In the genomic region with DNA sequence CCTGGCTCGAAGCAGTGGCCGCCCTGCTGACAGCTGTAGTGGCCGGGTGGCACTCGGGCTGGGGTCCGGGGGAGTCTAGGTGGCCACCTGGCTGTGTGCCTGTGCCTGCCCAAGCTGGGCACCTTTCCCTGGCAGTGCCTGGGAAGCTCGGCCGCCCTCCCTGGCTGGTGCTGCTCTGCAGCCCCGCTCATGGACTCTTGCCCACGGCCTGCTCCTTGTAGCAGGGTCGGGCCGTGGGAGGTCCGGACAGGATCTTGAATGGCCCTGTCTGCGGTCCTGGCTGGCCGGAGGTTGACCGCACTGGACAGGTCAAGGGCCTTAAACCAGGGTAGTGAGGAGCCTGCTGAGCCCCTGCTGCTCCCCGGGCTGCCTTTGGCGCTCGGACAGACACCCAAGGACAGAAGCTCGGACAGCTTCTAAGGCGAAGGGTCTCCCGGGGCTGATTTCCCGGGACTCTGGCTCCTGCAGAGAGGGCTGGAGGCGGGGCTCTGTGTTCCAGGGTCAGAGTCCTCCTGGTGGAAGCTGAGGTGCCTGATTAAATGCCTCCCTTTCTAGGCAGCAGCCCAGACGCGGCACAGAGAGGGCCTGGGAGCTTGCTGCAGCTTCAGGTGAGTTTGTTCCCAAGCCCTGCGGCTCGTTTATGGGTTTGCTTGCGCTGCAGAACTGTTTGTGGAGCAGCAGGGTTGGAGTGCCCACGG, we compare ENCODE assay signal across 12 cellular contexts. TPM values are rescaled to one million over a fixed set of nuclear protein-coding genes. Genes with fewer than 3 reads are reported as not detected.
DNase-seq lines count a peak whose midpoint lies in the region; ATAC-seq and TF ChIP-seq lines count a peak whose summit lies in the region.
"Had no signal": no experiment of that assay in that cellular context is flagged by ENCODE, and none has a peak within 500 bp of the region (broad histone marks: within the 10 kb centered on the region; RNA-seq: fewer than 3 reads in every experiment).

No MANE protein-coding gene starts in this region.

- peaks cover 31% of the 10 kb centered on the region for H3K4me1 Mint-ChIP-seq in nephron progenitor cell
- peaks cover 22% of the 10 kb centered on the region for H3K4me1 Mint-ChIP-seq in stimulated activated memory B cell treated with anti-CD40 and anti-IgM and Interleukin-4, amounts not matched to agents 10 μg/mL and 1 μg/mL and 100 μg/mL, for 72 hours

- H3K27me3 Mint-ChIP-seq in nephron progenitor cell (ENCODE audit: low read depth, poor library complexity) = no peaks in the 10 kb centered on the region
- H3K27me3 Mint-ChIP-seq in stimulated activated memory B cell treated with anti-CD40 and anti-IgM and Interleukin-4, amounts not matched to agents 10 μg/mL and 1 μg/mL and 100 μg/mL, for 72 hours = no peaks in the 10 kb centered on the region
- H3K27me3 Mint-ChIP-seq: activated CD8-positive, alpha-beta memory T cell treated with anti-CD3 and anti-CD28 coated beads, Interleukin-2, amount 10 ng/mL, durations not matched to agents 7 days and 5 days; activated naive CD8-positive, alpha-beta T cell had no signal

- 13 to 14% methylated on average over 2 to 29 of the region's 29 CpGs for WGBS in body of pancreas, 2 donors

- peak; percentile 68 for DNase-seq in G401 (ENCODE audit: low spot score)
- peak; percentile 86 to 93 (median 90) for DNase-seq in body of pancreas
- DNase-seq in nephron progenitor cell = peak; percentile 58
- DNase-seq in NCI-H510A (lab: John Stamatoyannopoulos, UW) = no peak
- no peak for DNase-seq in MG63
- DNase-seq: activated CD8-positive, alpha-beta memory T cell treated with anti-CD3 and anti-CD28 coated beads, Interleukin-2, amount 10 ng/mL, durations not matched to agents 7 days and 5 days; cortex of kidney; MM.1S had no signal

- intact Hi-C loops in body of pancreas (cut with DNase I) = no loop called here

- H3K27ac Mint-ChIP-seq in nephron progenitor cell = no peak overlapping the region
- H3K27ac Mint-ChIP-seq in stimulated activated memory B cell treated with anti-CD40 and anti-IgM and Interleukin-4, amounts not matched to agents 10 μg/mL and 1 μg/mL and 100 μg/mL, for 72 hours = no peak overlapping the region
- H3K27ac Mint-ChIP-seq: activated CD8-positive, alpha-beta memory T cell treated with anti-CD3 and anti-CD28 coated beads, Interleukin-2, amount 10 ng/mL, durations not matched to agents 7 days and 5 days; activated naive CD8-positive, alpha-beta T cell had no signal

- H3K36me3 Mint-ChIP-seq in nephron progenitor cell (ENCODE audit: low read depth) = peaks cover 6% of the 10 kb centered on the region
- no peaks in the 10 kb centered on the region for H3K36me3 Mint-ChIP-seq in stimulated activated memory B cell treated with anti-CD40 and anti-IgM and Interleukin-4, amounts not matched to agents 10 μg/mL and 1 μg/mL and 100 μg/mL, for 72 hours
- H3K36me3 Mint-ChIP-seq: activated naive CD8-positive, alpha-beta T cell had no signal

- TF ChIP-seq CTCF in body of pancreas (IDR thresholded peaks at IDR 0.05) (peak in 5 of 7 experiments; percentile 11 to 46 (median 44)), nephron progenitor cell (IDR thresholded peaks at IDR 0.05) (no peak)

- TF ChIP-seq POLR2A in body of pancreas (IDR thresholded peaks at IDR 0.05) = peak; percentile 36 to 71 (median 69)

- no peaks in the 10 kb centered on the region for H3K36me3 ChIP-seq in body of pancreas (replicated peaks in 1 of 2; ENCODE audit: insufficient read depth in 1 of 2, low read depth in 2 of 2)
- H3K36me3 ChIP-seq in MG63 = peaks cover 60% of the 10 kb centered on the region

- no peaks in the 10 kb centered on the region for H3K9me3 Mint-ChIP-seq in nephron progenitor cell
- H3K9me3 Mint-ChIP-seq in stimulated activated memory B cell treated with anti-CD40 and anti-IgM and Interleukin-4, amounts not matched to agents 10 μg/mL and 1 μg/mL and 100 μg/mL, for 72 hours = no peaks in the 10 kb centered on the region
- H3K9me3 Mint-ChIP-seq: neural crest cell had no signal

- H3K9me3 ChIP-seq in body of pancreas (no peaks in the 10 kb centered on the region), MG63 (no peaks in the 10 kb centered on the region)

- peak overlapping the region; percentile 40 to 79 (median 70) for H3K27ac ChIP-seq in body of pancreas

- H3K4me3 ChIP-seq in body of pancreas (no peak overlapping the region), MG63 (no peak overlapping the region)

- peaks cover 68% of the 10 kb centered on the region for H3K4me1 ChIP-seq in body of pancreas

- peak; percentile 86 for ATAC-seq in body of pancreas
- ATAC-seq in stimulated activated memory B cell treated with anti-CD40 and anti-IgM and Interleukin-4, amounts not matched to agents 10 μg/mL and 1 μg/mL and 100 μg/mL, for 72 hours = no peak
- ATAC-seq: activated CD8-positive, alpha-beta memory T cell treated with anti-CD3 and anti-CD28 coated beads, Interleukin-2, amount 10 ng/mL, durations not matched to agents 7 days and 5 days had no signal

- H3K27me3 ChIP-seq in body of pancreas (no peaks in the 10 kb centered on the region), MG63 (no peaks in the 10 kb centered on the region)

- no peak overlapping the region for H3K4me3 Mint-ChIP-seq in nephron progenitor cell
- H3K4me3 Mint-ChIP-seq in stimulated activated memory B cell treated with anti-CD40 and anti-IgM and Interleukin-4, amounts not matched to agents 10 μg/mL and 1 μg/mL and 100 μg/mL, for 72 hours = no peak overlapping the region
- H3K4me3 Mint-ChIP-seq: activated CD8-positive, alpha-beta memory T cell treated with anti-CD3 and anti-CD28 coated beads, Interleukin-2, amount 10 ng/mL, durations not matched to agents 7 days and 5 days; activated naive CD8-positive, alpha-beta T cell; neural crest cell had no signal

- in situ Hi-C loops in G401 (cut with HindIII; ENCODE audit: low sequenced_read_pairs) = no loop called here

RNA-seq across cellular contexts. Expression of a gene that starts 6.0 kb away (rescaled TPM):
- 38.8 and 54.3 TPM in 2 replicates for total RNA-seq in G401 (2014; rRNA removed; shearing (Covaris generic))
- total RNA-seq in body of pancreas = 100 to 1,000 TPM in 1 of 2 donors, 10 to 100 TPM in 1; 48.0 to 104 TPM
- total RNA-seq in MG63 (2014; rRNA removed; shearing (Covaris generic); ENCODE audit: low replicate concordance) = 42.2 and 55.9 TPM in 2 replicates

RNA-seq across cellular contexts. Expression of a gene that starts 26.7 kb away (rescaled TPM):
- total RNA-seq in G401 (2014; rRNA removed; shearing (Covaris generic)) = 0.41 and 2.3 TPM in 2 replicates
- total RNA-seq in body of pancreas = not detected
- total RNA-seq in MG63 (2014; rRNA removed; shearing (Covaris generic); ENCODE audit: low replicate concordance) = not detected in 2 replicates
- total RNA-seq: activated CD8-positive, alpha-beta memory T cell treated with anti-CD3 and anti-CD28 coated beads, Interleukin-2, amount 10 ng/mL, durations not matched to agents 7 days and 5 days; fibroblast of villous mesenchyme; neural crest cell had no signal

RNA-seq across cellular contexts. Expression of a gene that starts 33.3 kb away (rescaled TPM):
- total RNA-seq in G401 (2014; rRNA removed; shearing (Covaris generic)) = 2.7 and 4.1 TPM in 2 replicates
- total RNA-seq in body of pancreas = under 1 TPM in 1 of 2 donors, not detected in 1; 0.52 TPM
- not detected in 2 replicates for total RNA-seq in MG63 (2014; rRNA removed; shearing (Covaris generic); ENCODE audit: low replicate concordance)

RNA-seq across cellular contexts. Expression of a gene that starts 36.2 kb away (rescaled TPM):
- 38.8 and 54.4 TPM in 2 replicates for total RNA-seq in G401 (2014; rRNA removed; shearing (Covaris generic))
- 10 to 100 TPM; 76.5 to 83.1 TPM for total RNA-seq in body of pancreas
- total RNA-seq in MG63 (2014; rRNA removed; shearing (Covaris generic); ENCODE audit: low replicate concordance) = 13.1 and 31.7 TPM in 2 replicates

RNA-seq across cellular contexts. Expression of a gene that starts 56.3 kb away (rescaled TPM):
- total RNA-seq in G401 (2014; rRNA removed; shearing (Covaris generic)) = 28.6 and 32.2 TPM in 2 replicates
- total RNA-seq in body of pancreas = 10 to 100 TPM; 37.2 to 41.0 TPM
- total RNA-seq in MG63 (2014; rRNA removed; shearing (Covaris generic); ENCODE audit: low replicate concordance) = 12.4 and 20.8 TPM in 2 replicates

Comparison
In these comparisons a context has a peak if more than half of its experiments do, and no peak if none do; other contexts are left out.
1. DNase-seq: peak in G401 (single experiment), body of pancreas (4 of 4) and nephron progenitor cell (single experiment); none in NCI-H510A (single experiment) and MG63 (single experiment).